Comparison of ENCODE assay signal across 8 cellular contexts in genomic region chr3:185937689-185938374, GRCh38. TPM values are rescaled to one million over a fixed set of nuclear protein-coding genes. Genes with fewer than 3 reads are reported as not detected.
DNase-seq lines count a peak whose midpoint lies in the region; ATAC-seq and TF ChIP-seq lines count a peak whose summit lies in the region.

Gene TRA2B, minus strand, starts transcription at chr3:185938014. Its CDS starts 154 bp downstream, at chr3:185937860.

- POLR2A ChIA-PET in WTC11 (lab: Charles Lee): interaction anchor here (0.6 to 1.8 kb wide), 16 partner anchors 10 to 352 kb away, joined by 3 to 13 read pairs (median 4); partner anchors contain the start of genes ETV5, IGF2BP2 and SENP2

- peaks cover 4% of the 10 kb centered on the region for H3K9me3 Mint-ChIP-seq in WTC11

- H3K27ac Mint-ChIP-seq in WTC11: peak within 1 kb of the TSS; percentile 100

- H3K27me3 Mint-ChIP-seq in WTC11 (ENCODE audit: low read depth): peaks cover 11% of the 10 kb centered on the region

- peak; percentile 100 for TF ChIP-seq POLR2A in GM18951 (IDR thresholded peaks at IDR 0.05; ENCODE audit: extremely low read depth, insufficient read depth, insufficient read length)

- H3K4me3 ChIP-seq in cardiac fibroblast (replicated peaks in 1 of 2; ENCODE audit: low read depth in 2 of 2, low read length in 2 of 2): peak within 1 kb of the TSS; percentile 71 to 97

- ATAC-seq in HG03196 (IDR thresholded peaks at IDR 0.05; ENCODE audit: unreplicated experiment): peak; percentile 95
- peak; percentile 93 for ATAC-seq in WTC11

- peaks cover 39% of the 10 kb centered on the region for H3K36me3 Mint-ChIP-seq in WTC11

- CTCF ChIA-PET in WTC11 (lab: Charles Lee): interaction anchor here (0.6 to 1.1 kb wide), 2 partner anchors 14 to 278 kb away, joined by 3 read pairs; no protein-coding TSS in a partner anchor

- TF ChIP-seq CTCF in AG09319 (IDR thresholded peaks at IDR 0.05; ENCODE audit: low read depth, low read length) (peak; percentile 22), WTC11 (IDR thresholded peaks at IDR 0.05) (no peak), cardiac fibroblast (IDR thresholded peaks at IDR 0.05; ENCODE audit: low read depth, low read length) (peak; percentile 16)

- peaks cover 28% of the 10 kb centered on the region for H3K4me1 Mint-ChIP-seq in WTC11

- in situ Hi-C loops in GM18951 (cut with MboI; ENCODE audit: low sequenced_read_pairs, unreplicated experiment): no loop called here

- peak within 1 kb of the TSS; percentile 100 for H3K4me3 Mint-ChIP-seq in WTC11

- peak; percentile 96 for DNase-seq in AG09319 (ENCODE audit: extremely low read depth, low read depth)
- DNase-seq in NCI-H226: peak; percentile 95
- peak; percentile 98 for DNase-seq in WTC11 (ENCODE audit: low spot score)
- peak; percentile 98 to 99 for DNase-seq in cardiac fibroblast (ENCODE audit: low read depth in 2 of 2)
- peak; percentile 97 for DNase-seq in iPS-NIHi7 (ENCODE audit: extremely low spot score)
- DNase-seq in smooth muscle cell of the brain vasculature (ENCODE audit: low read depth, low spot score): peak; percentile 95

TF ChIP-seq in WTC11, 78 proteins besides CTCF, POLR2A, EP300 and RAD21 (continues in another document):
- TF ChIP-seq, protein P1, sequence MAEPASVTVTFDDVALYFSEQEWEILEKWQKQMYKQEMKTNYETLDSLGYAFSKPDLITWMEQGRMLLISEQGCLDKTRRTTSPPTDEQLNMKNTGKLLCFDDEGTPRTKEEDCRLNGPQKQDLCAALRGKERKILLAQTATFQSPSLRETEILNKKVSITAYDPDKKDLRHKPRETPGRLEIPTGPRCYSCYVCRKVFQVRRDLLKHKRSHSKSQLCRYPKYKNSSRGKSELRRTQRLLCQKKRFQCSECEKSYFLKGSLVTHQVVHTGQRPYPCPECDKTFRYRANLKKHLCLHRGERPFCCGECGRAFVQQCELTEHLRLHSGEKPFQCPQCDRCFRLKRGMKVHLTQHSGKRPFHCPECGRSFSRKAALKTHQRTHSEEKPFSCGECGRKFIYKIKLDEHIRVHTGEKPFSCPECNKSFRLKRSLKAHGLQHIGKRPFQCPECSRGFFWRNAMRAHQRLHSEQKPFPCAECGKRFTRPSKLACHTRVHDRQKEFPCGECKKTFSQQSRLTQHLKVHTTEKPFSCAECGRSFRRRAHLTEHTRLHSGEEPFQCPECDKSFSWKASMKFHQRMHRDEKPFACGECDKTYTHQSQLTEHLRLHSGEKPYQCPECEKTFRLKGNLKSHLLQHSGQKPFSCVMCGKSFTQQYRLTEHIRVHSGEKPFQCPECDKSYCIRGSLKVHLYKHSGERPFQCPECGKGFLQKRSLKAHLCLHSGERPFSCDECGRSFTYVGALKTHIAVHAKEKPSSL (CRISPR knock-in tag; conservative IDR thresholded peaks at IDR 0.05): no peak
- no peak for TF ChIP-seq JAZF1 (CRISPR knock-in tag; IDR thresholded peaks at IDR 0.05)
- TF ChIP-seq RORB (CRISPR knock-in tag; IDR thresholded peaks at IDR 0.05): no peak
- TF ChIP-seq FOXK1 (CRISPR knock-in tag; IDR thresholded peaks at IDR 0.05): peak; percentile 91
- TF ChIP-seq, protein P2, sequence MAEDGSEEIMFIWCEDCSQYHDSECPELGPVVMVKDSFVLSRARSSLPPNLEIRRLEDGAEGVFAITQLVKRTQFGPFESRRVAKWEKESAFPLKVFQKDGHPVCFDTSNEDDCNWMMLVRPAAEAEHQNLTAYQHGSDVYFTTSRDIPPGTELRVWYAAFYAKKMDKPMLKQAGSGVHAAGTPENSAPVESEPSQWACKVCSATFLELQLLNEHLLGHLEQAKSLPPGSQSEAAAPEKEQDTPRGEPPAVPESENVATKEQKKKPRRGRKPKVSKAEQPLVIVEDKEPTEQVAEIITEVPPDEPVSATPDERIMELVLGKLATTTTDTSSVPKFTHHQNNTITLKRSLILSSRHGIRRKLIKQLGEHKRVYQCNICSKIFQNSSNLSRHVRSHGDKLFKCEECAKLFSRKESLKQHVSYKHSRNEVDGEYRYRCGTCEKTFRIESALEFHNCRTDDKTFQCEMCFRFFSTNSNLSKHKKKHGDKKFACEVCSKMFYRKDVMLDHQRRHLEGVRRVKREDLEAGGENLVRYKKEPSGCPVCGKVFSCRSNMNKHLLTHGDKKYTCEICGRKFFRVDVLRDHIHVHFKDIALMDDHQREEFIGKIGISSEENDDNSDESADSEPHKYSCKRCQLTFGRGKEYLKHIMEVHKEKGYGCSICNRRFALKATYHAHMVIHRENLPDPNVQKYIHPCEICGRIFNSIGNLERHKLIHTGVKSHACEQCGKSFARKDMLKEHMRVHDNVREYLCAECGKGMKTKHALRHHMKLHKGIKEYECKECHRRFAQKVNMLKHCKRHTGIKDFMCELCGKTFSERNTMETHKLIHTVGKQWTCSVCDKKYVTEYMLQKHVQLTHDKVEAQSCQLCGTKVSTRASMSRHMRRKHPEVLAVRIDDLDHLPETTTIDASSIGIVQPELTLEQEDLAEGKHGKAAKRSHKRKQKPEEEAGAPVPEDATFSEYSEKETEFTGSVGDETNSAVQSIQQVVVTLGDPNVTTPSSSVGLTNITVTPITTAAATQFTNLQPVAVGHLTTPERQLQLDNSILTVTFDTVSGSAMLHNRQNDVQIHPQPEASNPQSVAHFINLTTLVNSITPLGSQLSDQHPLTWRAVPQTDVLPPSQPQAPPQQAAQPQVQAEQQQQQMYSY (CRISPR knock-in tag; IDR thresholded peaks at IDR 0.05): no peak; the same call in 1 of the 2 replicates
- no peak for TF ChIP-seq ZNF219 (CRISPR knock-in tag; IDR thresholded peaks at IDR 0.05; ENCODE audit: borderline replicate concordance)
- peak; percentile 96 for TF ChIP-seq E2F5 (CRISPR knock-in tag; IDR thresholded peaks at IDR 0.05)
- no peak for TF ChIP-seq ZNF121 (CRISPR knock-in tag; IDR thresholded peaks at IDR 0.05)
- TF ChIP-seq ZNF263 (CRISPR knock-in tag; IDR thresholded peaks at IDR 0.05; ENCODE audit: low read depth): 0 out of 2 replicates have a peak, but pooled peaks have one; percentile 34
- TF ChIP-seq, protein P3, sequence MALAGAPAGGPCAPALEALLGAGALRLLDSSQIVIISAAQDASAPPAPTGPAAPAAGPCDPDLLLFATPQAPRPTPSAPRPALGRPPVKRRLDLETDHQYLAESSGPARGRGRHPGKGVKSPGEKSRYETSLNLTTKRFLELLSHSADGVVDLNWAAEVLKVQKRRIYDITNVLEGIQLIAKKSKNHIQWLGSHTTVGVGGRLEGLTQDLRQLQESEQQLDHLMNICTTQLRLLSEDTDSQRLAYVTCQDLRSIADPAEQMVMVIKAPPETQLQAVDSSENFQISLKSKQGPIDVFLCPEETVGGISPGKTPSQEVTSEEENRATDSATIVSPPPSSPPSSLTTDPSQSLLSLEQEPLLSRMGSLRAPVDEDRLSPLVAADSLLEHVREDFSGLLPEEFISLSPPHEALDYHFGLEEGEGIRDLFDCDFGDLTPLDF (CRISPR knock-in tag; IDR thresholded peaks at IDR 0.05): peak; percentile 90
- TF ChIP-seq TP53 (CRISPR knock-in tag; IDR thresholded peaks at IDR 0.05): peak; percentile 63; the same call in 1 of the 2 replicates
- no peak for TF ChIP-seq ZNF416 (CRISPR knock-in tag; IDR thresholded peaks at IDR 0.05)
- no peak for TF ChIP-seq ERG (CRISPR knock-in tag; IDR thresholded peaks at IDR 0.05)
- peak; percentile 73; the same call in 1 of the 2 replicates for TF ChIP-seq MLX (CRISPR knock-in tag; IDR thresholded peaks at IDR 0.05)
- peak; percentile 58; the same call in 1 of the 2 replicates for TF ChIP-seq JUN (CRISPR knock-in tag; IDR thresholded peaks at IDR 0.05)
- TF ChIP-seq ELF4 (CRISPR knock-in tag; IDR thresholded peaks at IDR 0.05; ENCODE audit: low read depth): no peak
- no peak for TF ChIP-seq ZNF423 (CRISPR knock-in tag; IDR thresholded peaks at IDR 0.05)
- TF ChIP-seq, protein P4, sequence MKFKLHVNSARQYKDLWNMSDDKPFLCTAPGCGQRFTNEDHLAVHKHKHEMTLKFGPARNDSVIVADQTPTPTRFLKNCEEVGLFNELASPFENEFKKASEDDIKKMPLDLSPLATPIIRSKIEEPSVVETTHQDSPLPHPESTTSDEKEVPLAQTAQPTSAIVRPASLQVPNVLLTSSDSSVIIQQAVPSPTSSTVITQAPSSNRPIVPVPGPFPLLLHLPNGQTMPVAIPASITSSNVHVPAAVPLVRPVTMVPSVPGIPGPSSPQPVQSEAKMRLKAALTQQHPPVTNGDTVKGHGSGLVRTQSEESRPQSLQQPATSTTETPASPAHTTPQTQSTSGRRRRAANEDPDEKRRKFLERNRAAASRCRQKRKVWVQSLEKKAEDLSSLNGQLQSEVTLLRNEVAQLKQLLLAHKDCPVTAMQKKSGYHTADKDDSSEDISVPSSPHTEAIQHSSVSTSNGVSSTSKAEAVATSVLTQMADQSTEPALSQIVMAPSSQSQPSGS (CRISPR knock-in tag; IDR thresholded peaks at IDR 0.05; ENCODE audit: borderline replicate concordance, low read depth): no peak
- TF ChIP-seq TEAD1 (CRISPR knock-in tag; IDR thresholded peaks at IDR 0.05): peak; percentile 92

RNA-seq across cellular contexts. Expression of gene TRA2B, which starts in this region (rescaled TPM):
- 214 to 240 TPM (median 236 TPM) in 3 replicates for total RNA-seq in WTC11 (2021)

Comparison
In these comparisons a context has a peak if more than half of its experiments do, and no peak if none do; other contexts are left out.
1. Peak in every context shown above with its lines: DNase-seq, ATAC-seq and H3K4me3 ChIP-seq.